Comparison of ENCODE assay signal across 3 cellular contexts in genomic region chr11:60953781-60954180, GRCh38.
TF ChIP-seq lines count a peak whose summit lies in the region.

No MANE protein-coding gene starts in this region.

TF ChIP-seq in SK-N-SH treated with all-trans-retinoic acid at 6 μM for 48 hours, 23 proteins besides CTCF, POLR2A, EP300 and RAD21:
- TF ChIP-seq ZNF8 (CRISPR knock-in tag; IDR thresholded peaks at IDR 0.05) (no peak), PPARA (CRISPR knock-in tag; IDR thresholded peaks at IDR 0.05; ENCODE audit: borderline replicate concordance) (no peak), ZNF70 (CRISPR knock-in tag; IDR thresholded peaks at IDR 0.05) (no peak), TCF4 (CRISPR knock-in tag; IDR thresholded peaks at IDR 0.05; ENCODE audit: borderline replicate concordance) (no peak), ZNF565 (CRISPR knock-in tag; conservative IDR thresholded peaks at IDR 0.05; ENCODE audit: low read depth) (no peak), SNAI2 (CRISPR knock-in tag; IDR thresholded peaks at IDR 0.05) (no peak), TOX (CRISPR knock-in tag; IDR thresholded peaks at IDR 0.05; ENCODE audit: borderline replicate concordance) (no peak), OSR1 (CRISPR knock-in tag; IDR thresholded peaks at IDR 0.05) (no peak), POU6F1 (CRISPR knock-in tag; IDR thresholded peaks at IDR 0.05; ENCODE audit: borderline replicate concordance, low read depth) (no peak), ARNTL (CRISPR knock-in tag; IDR thresholded peaks at IDR 0.05; ENCODE audit: borderline replicate concordance, low read depth) (no peak), GLIS3 (CRISPR knock-in tag; IDR thresholded peaks at IDR 0.05) (no peak), CREB5 (CRISPR knock-in tag; IDR thresholded peaks at IDR 0.05; ENCODE audit: low read depth) (no peak), CSDC2 (CRISPR knock-in tag; IDR thresholded peaks at IDR 0.05) (no peak), ISL1 (CRISPR knock-in tag; IDR thresholded peaks at IDR 0.05) (no peak)

TF ChIP-seq in SK-N-SH, 30 proteins besides CTCF, POLR2A, EP300 and RAD21:
- TF ChIP-seq MXI1 (IDR thresholded peaks at IDR 0.05; ENCODE audit: low read depth, low read length) (no peak), MEF2A (IDR thresholded peaks at IDR 0.05; ENCODE audit: borderline replicate concordance, low read depth) (no peak), FOXM1 (IDR thresholded peaks at IDR 0.05; ENCODE audit: low read depth) (no peak), EZH2phosphoT487 (IDR thresholded peaks at IDR 0.05; ENCODE audit: borderline replicate concordance, low read depth) (no peak), USF1 (IDR thresholded peaks at IDR 0.05; ENCODE audit: borderline replicate concordance, low read depth) (no peak), SIN3A (IDR thresholded peaks at IDR 0.05; ENCODE audit: borderline replicate concordance, low read depth, low read length) (no peak)

TF ChIP-seq in GM12878, 131 proteins besides CTCF, POLR2A, EP300 and RAD21:
- TF ChIP-seq MLLT1 (IDR thresholded peaks at IDR 0.05) (peak; percentile 59; the same call in 1 of the 2 replicates), CREM (IDR thresholded peaks at IDR 0.05; ENCODE audit: low read depth) (peak; percentile 60; the same call in 1 of the 2 replicates), CHD2 (IDR thresholded peaks at IDR 0.05; ENCODE audit: borderline replicate concordance, low read depth, low read length) (no peak), CREB1 (IDR thresholded peaks at IDR 0.05; ENCODE audit: low read depth) (peak; percentile 84), HDGF (IDR thresholded peaks at IDR 0.05) (0 out of 2 replicates have a peak, but pooled peaks have one; percentile 3)
TF ChIP-seq in GM12878: peak in this region for 4.
